ENCODE assay signal across 8 cellular contexts in genomic region chr22:45671783-45672563, GRCh38. TPM values are rescaled to one million over a fixed set of nuclear protein-coding genes. Genes with fewer than 3 reads are reported as not detected.
DNase-seq lines count a peak whose midpoint lies in the region; ATAC-seq and TF ChIP-seq lines count a peak whose summit lies in the region.

A gene with protein sequence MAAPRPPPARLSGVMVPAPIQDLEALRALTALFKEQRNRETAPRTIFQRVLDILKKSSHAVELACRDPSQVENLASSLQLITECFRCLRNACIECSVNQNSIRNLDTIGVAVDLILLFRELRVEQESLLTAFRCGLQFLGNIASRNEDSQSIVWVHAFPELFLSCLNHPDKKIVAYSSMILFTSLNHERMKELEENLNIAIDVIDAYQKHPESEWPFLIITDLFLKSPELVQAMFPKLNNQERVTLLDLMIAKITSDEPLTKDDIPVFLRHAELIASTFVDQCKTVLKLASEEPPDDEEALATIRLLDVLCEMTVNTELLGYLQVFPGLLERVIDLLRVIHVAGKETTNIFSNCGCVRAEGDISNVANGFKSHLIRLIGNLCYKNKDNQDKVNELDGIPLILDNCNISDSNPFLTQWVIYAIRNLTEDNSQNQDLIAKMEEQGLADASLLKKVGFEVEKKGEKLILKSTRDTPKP (plus strand): TSS chr22:45671834. CDS start chr22:45672064, 230 bp downstream.

- intact Hi-C loops in left cardiac atrium (cut with DNase I): no loop called here
- intact Hi-C loops in posterior vena cava (cut with DNase I): no loop called here
- intact Hi-C loops in transverse colon (cut with DNase I; ENCODE audit: low total_unique reads): no loop called here

- peak; percentile 92 to 93 for ATAC-seq in left cardiac atrium

- H3K27ac ChIP-seq in adipose tissue (ENCODE audit: low read depth, low read length): peak within 1 kb of the TSS; percentile 69
- H3K27ac ChIP-seq in transverse colon: peak within 1 kb of the TSS; percentile 79 to 89 (median 84)

- 0 to 1% (median 1%) methylated on average over 67 to 88 of the region's 89 CpGs for WGBS in adipose tissue, 3 donors
- WGBS in transverse colon (ENCODE audit: low coverage in 1 of 2), 2 donors: 0% methylated on average over 55 of the region's 89 CpGs; no CpG with 5 or more reads in 1 of the 2 donors

- no peaks in the 10 kb centered on the region for H3K27me3 ChIP-seq in transverse colon

- peaks cover 10 to 24% (median 19%) of the 10 kb centered on the region in 4 donors for H3K4me1 ChIP-seq in transverse colon

- DNase-seq in DMS153 treated with DMSO at 0.1 percent for 48 hours (lab: John Stamatoyannopoulos, UW; ENCODE audit: unreplicated experiment) (peak; percentile 46), GOT3 (lab: John Stamatoyannopoulos, UW) (peak; percentile 20), NB4 (ENCODE audit: low read depth) (peak; percentile 87), T-helper 1 cell (peak; percentile 26 to 73 (median 53)), left cardiac atrium (peak; percentile 76), posterior vena cava (ENCODE audit: low spot score) (peak; percentile 89), transverse colon (peak; percentile 56)

- TF ChIP-seq EP300 in transverse colon (IDR thresholded peaks at IDR 0.05; ENCODE audit: low read depth): no peak

- no peaks in the 10 kb centered on the region for H3K36me3 ChIP-seq in transverse colon

- in situ Hi-C loops in transverse colon (cut with MboI; ENCODE audit: low pct_ligation_motif_present in 1 of 4, low pct_unique_long_range_greater_than_20kb in 1 of 4, low sequenced_read_pairs in 3 of 4): no loop called here

- H3K4me3 ChIP-seq in NB4 (ENCODE audit: low read depth, low read length) (peak within 1 kb of the TSS; percentile 91), transverse colon (peak within 1 kb of the TSS; percentile 66 to 92 (median 72))

- TF ChIP-seq POLR2A in NB4 (IDR thresholded peaks at IDR 0.05; ENCODE audit: extremely low read depth, insufficient read length): peak; percentile 49
- peak; percentile 41 for TF ChIP-seq POLR2A in transverse colon (IDR thresholded peaks at IDR 0.05)

- no peak for TF ChIP-seq CTCF in NB4 (IDR thresholded peaks at IDR 0.05; ENCODE audit: low read depth, low read length)
- TF ChIP-seq CTCF in transverse colon (IDR thresholded peaks at IDR 0.05): no peak

- H3K9me3 ChIP-seq in transverse colon: no peaks in the 10 kb centered on the region

RNA-seq across cellular contexts. Expression of the gene that starts here (rescaled TPM):
- 10 to 100 TPM; 40.9 to 64.7 (median 52.3) TPM for polyA plus RNA-seq in adipose tissue
- total RNA-seq in left cardiac atrium: 100 to 1,000 TPM; 129 to 143 TPM
- 100 to 1,000 TPM; 108 to 117 TPM for total RNA-seq in posterior vena cava
- 10 to 100 TPM; 27.3 to 88.3 (median 47.8) TPM for total RNA-seq in transverse colon

Comparison
In these comparisons a context has a peak if more than half of its experiments do, and no peak if none do; other contexts are left out.
1. Peak in every context shown above with its lines: DNase-seq, ATAC-seq, H3K4me3 ChIP-seq and H3K27ac ChIP-seq.
2. DNase-seq: peak in every context shown above with its lines; median percentile 89 in posterior vena cava; 87 in NB4; 76 in left cardiac atrium; 56 in transverse colon; 53 in T-helper 1 cell; 46 in DMS153 treated with DMSO at 0.1 percent for 48 hours; 20 in GOT3.